In genomic region chr10:66277481-66277880, GRCh38 we compare ENCODE assay signal across 22 cellular contexts.
DNase-seq lines count a peak whose midpoint lies in the region; ATAC-seq and TF ChIP-seq lines count a peak whose summit lies in the region.
"Had no signal": no experiment of that assay in that cellular context is flagged by ENCODE, and none has a peak within 500 bp of the region (broad histone marks: within the 10 kb centered on the region; RNA-seq: fewer than 3 reads in every experiment).

No MANE protein-coding gene starts in this region.

- H3F3A ChIP-seq in OCI-LY1 (ENCODE audit: insufficient read depth, low read length) = no peaks in the 10 kb centered on the region

- CTCF ChIA-PET in MCF 10A (lab: Yijun Ruan, JAX) = interaction anchor here (0.5 to 0.7 kb wide), 3 partner anchors 112 to 1798 kb away, joined by 3 to 4 read pairs (median 3); no protein-coding TSS in a partner anchor

- intact Hi-C loops in MCF 10A (cut with micrococcal nuclease) = no loop called here
- intact Hi-C loops in breast epithelium (cut with DNase I; ENCODE audit: low total_unique reads) = no loop called here
- intact Hi-C loops in gastrocnemius medialis (cut with DNase I; ENCODE audit: low total_unique reads) = no loop called here

- H3K9me3 Mint-ChIP-seq in MCF 10A (ENCODE audit: unreplicated experiment) (no peaks in the 10 kb centered on the region), endodermal cell (no peaks in the 10 kb centered on the region), type B pancreatic cell (no peaks in the 10 kb centered on the region)
- H3K9me3 Mint-ChIP-seq: activated naive CD4-positive, alpha-beta T cell treated with anti-CD3 and anti-CD28 coated beads for 36 hours; activated T-cell treated with anti-CD3 and anti-CD28 coated beads, Interleukin-2, amount 50 U/mL, for 24 hours had no signal

- no peak overlapping the region for H3K27ac Mint-ChIP-seq in MCF 10A (ENCODE audit: low read depth, unreplicated experiment)
- H3K27ac Mint-ChIP-seq in endodermal cell = no peak overlapping the region
- H3K27ac Mint-ChIP-seq in type B pancreatic cell = no peak overlapping the region
- H3K27ac Mint-ChIP-seq: activated CD8-positive, alpha-beta T cell treated with anti-CD3 and anti-CD28 coated beads, Interleukin-2, amount 10 ng/mL, durations not matched to agents 7 days and 5 days; activated naive CD4-positive, alpha-beta T cell treated with anti-CD3 and anti-CD28 coated beads for 36 hours; activated T-cell treated with anti-CD3 and anti-CD28 coated beads, Interleukin-2, amount 50 U/mL, for 24 hours; CD14-positive monocyte; natural killer cell treated with Interleukin-12 subunit alpha and Interleukin-12 subunit beta and Interleukin-15 and Interleukin-18, amount 100 ng/mL, for 72 hours had no signal

- H4K20me1 ChIP-seq in OCI-LY1 (ENCODE audit: insufficient read depth, low read length) = no peaks in the 10 kb centered on the region

- peak; percentile 14 for TF ChIP-seq CTCF in MCF 10A (IDR thresholded peaks at IDR 0.05; ENCODE audit: unreplicated experiment)
- no peak for TF ChIP-seq CTCF in breast epithelium (IDR thresholded peaks at IDR 0.05)
- TF ChIP-seq CTCF in OCI-LY1 (IDR thresholded peaks at IDR 0.05; ENCODE audit: low read length) = peak; percentile 14; the same call in 1 of the 2 replicates
- peak; percentile 76 for TF ChIP-seq CTCF in endodermal cell (conservative IDR thresholded peaks at IDR 0.05)
- peak; percentile 66 for TF ChIP-seq CTCF in type B pancreatic cell (conservative IDR thresholded peaks at IDR 0.05)
- no peak for TF ChIP-seq CTCF in gastrocnemius medialis (IDR thresholded peaks at IDR 0.05 in 4 of 5, conservative IDR thresholded peaks at IDR 0.05 in 1 of 5)

- no peaks in the 10 kb centered on the region for H3K4me1 ChIP-seq in breast epithelium
- H3K4me1 ChIP-seq in OCI-LY1 (ENCODE audit: insufficient read depth, low read length, severe bottlenecking) = no peaks in the 10 kb centered on the region
- H3K4me1 ChIP-seq in endodermal cell (ENCODE audit: control insufficient read depth, insufficient read depth, low read length) = no peaks in the 10 kb centered on the region
- H3K4me1 ChIP-seq in gastrocnemius medialis = no peaks in the 10 kb centered on the region
- H3K4me1 ChIP-seq: A549, SJSA1, spleen had no signal

- no peak overlapping the region for H2AFZ ChIP-seq in OCI-LY1 (ENCODE audit: low read length)
- H2AFZ ChIP-seq: GM23248 had no signal

- H3K9ac ChIP-seq in OCI-LY1 (ENCODE audit: low read length) (no peak overlapping the region), endodermal cell (ENCODE audit: extremely low read depth, low read length, poor library complexity, severe bottlenecking) (no peak overlapping the region)
- H3K9ac ChIP-seq: GM23248 had no signal

- WGBS in endodermal cell (ENCODE audit: insufficient coverage in 1 of 2, insufficient read length in 1 of 2), 2 experiments = 74 to 76% methylated on average over 3 to 4 of the region's 4 CpGs

- in situ Hi-C loops in gastrocnemius medialis (cut with MboI; ENCODE audit: low sequenced_read_pairs in 4 of 4) = no loop called here

- TF ChIP-seq POLR2A in breast epithelium (IDR thresholded peaks at IDR 0.05) (no peak), gastrocnemius medialis (IDR thresholded peaks at IDR 0.05) (no peak)

- H3K36me3 Mint-ChIP-seq in MCF 10A (ENCODE audit: insufficient read depth, unreplicated experiment) (no peaks in the 10 kb centered on the region), endodermal cell (ENCODE audit: low read depth) (no peaks in the 10 kb centered on the region), type B pancreatic cell (no peaks in the 10 kb centered on the region)
- H3K36me3 Mint-ChIP-seq: CD14-positive monocyte; natural killer cell treated with Interleukin-12 subunit alpha and Interleukin-12 subunit beta and Interleukin-15 and Interleukin-18, amount 100 ng/mL, for 72 hours had no signal

- no peak for ATAC-seq in gastrocnemius medialis
- ATAC-seq: A549; activated CD8-positive, alpha-beta T cell treated with anti-CD3 and anti-CD28 coated beads, Interleukin-2, amount 10 ng/mL, durations not matched to agents 7 days and 5 days; natural killer cell treated with Interleukin-12 subunit alpha and Interleukin-12 subunit beta and Interleukin-15 and Interleukin-18, amount 100 ng/mL, for 72 hours had no signal

- H3K27ac ChIP-seq in breast epithelium = no peak overlapping the region
- no peak overlapping the region for H3K27ac ChIP-seq in OCI-LY1 (ENCODE audit: low read depth, low read length, poor library complexity, severe bottlenecking)
- H3K27ac ChIP-seq in endodermal cell (ENCODE audit: low read depth, low read length) = no peak overlapping the region
- no peak overlapping the region for H3K27ac ChIP-seq in gastrocnemius medialis
- H3K27ac ChIP-seq: A549, GM23248, SJSA1, spleen had no signal

- H3K27me3 ChIP-seq in breast epithelium = no peaks in the 10 kb centered on the region
- no peaks in the 10 kb centered on the region for H3K27me3 ChIP-seq in OCI-LY1 (ENCODE audit: insufficient read depth, low read length)
- no peaks in the 10 kb centered on the region for H3K27me3 ChIP-seq in endodermal cell (ENCODE audit: control insufficient read depth, insufficient read depth, low read length, poor library complexity, severe bottlenecking)
- H3K27me3 ChIP-seq in gastrocnemius medialis = no peaks in the 10 kb centered on the region
- H3K27me3 ChIP-seq: SJSA1, spleen had no signal

- H3K4me3 ChIP-seq in breast epithelium (no peak overlapping the region), OCI-LY1 (ENCODE audit: low read depth, low read length, poor library complexity, severe bottlenecking) (no peak overlapping the region), endodermal cell (ENCODE audit: low read length) (no peak overlapping the region), gastrocnemius medialis (no peak overlapping the region)
- H3K4me3 ChIP-seq: A549, GM23248, SJSA1, spleen had no signal

- no peaks in the 10 kb centered on the region for H3K79me2 ChIP-seq in OCI-LY1 (ENCODE audit: insufficient read depth, low read length)

- no peaks in the 10 kb centered on the region for H3K27me3 Mint-ChIP-seq in MCF 10A (ENCODE audit: insufficient read depth, unreplicated experiment)
- H3K27me3 Mint-ChIP-seq in endodermal cell (ENCODE audit: insufficient read depth) = no peaks in the 10 kb centered on the region
- H3K27me3 Mint-ChIP-seq in type B pancreatic cell = peaks cover 4% of the 10 kb centered on the region
- H3K27me3 Mint-ChIP-seq: activated T-cell treated with anti-CD3 and anti-CD28 coated beads, Interleukin-2, amount 50 U/mL, for 24 hours; natural killer cell treated with Interleukin-12 subunit alpha and Interleukin-12 subunit beta and Interleukin-15 and Interleukin-18, amount 100 ng/mL, for 72 hours had no signal

- DNase-seq in MCF 10A (ENCODE audit: unreplicated experiment) (no peak), breast epithelium (ENCODE audit: low spot score in 2 of 2) (no peak), endodermal cell (no peak), type B pancreatic cell (ENCODE audit: extremely low spot score, unreplicated experiment) (no peak), cortex of kidney (lab: John Stamatoyannopoulos, UW) (no peak), gastrocnemius medialis (no peak), ureter (ENCODE audit: low spot score) (no peak)
- DNase-seq: activated CD8-positive, alpha-beta T cell treated with anti-CD3 and anti-CD28 coated beads, Interleukin-2, amount 10 ng/mL, durations not matched to agents 7 days and 5 days; activated naive CD4-positive, alpha-beta T cell treated with anti-CD3 and anti-CD28 coated beads for 36 hours; activated T-cell treated with anti-CD3 and anti-CD28 coated beads, Interleukin-2, amount 50 U/mL, for 24 hours; anterior cingulate cortex; GM23248; kidney glomerular epithelial cell; NCI-H1436; NCI-H526 treated with DMSO at 0.1 percent for 48 hours; spleen; stimulated activated CD8-positive, alpha-beta memory T cell treated with anti-CD3 and anti-CD28 coated beads, Interleukin-4, amount 100 ng/mL, for 48 hours had no signal

- H3K4me1 Mint-ChIP-seq in MCF 10A (ENCODE audit: insufficient read depth, unreplicated experiment) (no peaks in the 10 kb centered on the region), endodermal cell (no peaks in the 10 kb centered on the region), type B pancreatic cell (ENCODE audit: unreplicated experiment) (no peaks in the 10 kb centered on the region)
- H3K4me1 Mint-ChIP-seq: CD14-positive monocyte had no signal

- H3K4me3 Mint-ChIP-seq in MCF 10A (ENCODE audit: unreplicated experiment) (no peak overlapping the region), endodermal cell (no peak overlapping the region), type B pancreatic cell (no peak overlapping the region)
- H3K4me3 Mint-ChIP-seq: activated CD8-positive, alpha-beta T cell treated with anti-CD3 and anti-CD28 coated beads, Interleukin-2, amount 10 ng/mL, durations not matched to agents 7 days and 5 days; activated naive CD4-positive, alpha-beta T cell treated with anti-CD3 and anti-CD28 coated beads for 36 hours; activated T-cell treated with anti-CD3 and anti-CD28 coated beads, Interleukin-2, amount 50 U/mL, for 24 hours; CD14-positive monocyte; natural killer cell treated with Interleukin-12 subunit alpha and Interleukin-12 subunit beta and Interleukin-15 and Interleukin-18, amount 100 ng/mL, for 72 hours had no signal

- H3K4me2 ChIP-seq in OCI-LY1 (ENCODE audit: low read length) = no peak overlapping the region
- H3K4me2 ChIP-seq: A549 had no signal

- H3K9me3 ChIP-seq in breast epithelium (no peaks in the 10 kb centered on the region), OCI-LY1 (ENCODE audit: low read length) (no peaks in the 10 kb centered on the region), endodermal cell (ENCODE audit: control insufficient read depth, low read length) (no peaks in the 10 kb centered on the region), gastrocnemius medialis (no peaks in the 10 kb centered on the region)
- H3K9me3 ChIP-seq: A549, SJSA1, spleen had no signal

- H3K36me3 ChIP-seq in breast epithelium (no peaks in the 10 kb centered on the region), OCI-LY1 (ENCODE audit: insufficient read depth, low read length) (no peaks in the 10 kb centered on the region), endodermal cell (ENCODE audit: control insufficient read depth, insufficient read depth, low read length) (no peaks in the 10 kb centered on the region), gastrocnemius medialis (no peaks in the 10 kb centered on the region)
- H3K36me3 ChIP-seq: SJSA1, spleen had no signal

- POLR2A ChIA-PET in MCF 10A (lab: Yijun Ruan, JAX) = no interaction called here

- no TSS peak for BruUV-seq in MCF 10A (replicated peaks; lab: Mats Ljungman, UMichigan)

- no peaks in the 10 kb centered on the region for H3K9me2 ChIP-seq in OCI-LY1 (ENCODE audit: low read depth, low read length)

Comparison
In these comparisons a context has a peak if more than half of its experiments do, and no peak if none do; other contexts are left out.
1. CTCF ChIP-seq: peak in MCF 10A (single experiment), OCI-LY1 (single experiment), endodermal cell (single experiment) and type B pancreatic cell (single experiment); none in breast epithelium (0 of 3) and gastrocnemius medialis (0 of 5).